Comparison of ENCODE assay signal across 21 cellular contexts in genomic region chr13:39875111-39875510, GRCh38.
A peak's percentile ranks its signal among the peaks of the same experiment; 100 is the strongest.
DNase-seq lines count a peak whose midpoint lies in the region; ATAC-seq and TF ChIP-seq lines count a peak whose summit lies in the region.
"Had no signal": no experiment of that assay in that cellular context is flagged by ENCODE, and none has a peak within 500 bp of the region (broad histone marks: within the 10 kb centered on the region; RNA-seq: fewer than 3 reads in every experiment).

No MANE protein-coding gene starts in this region.

- in situ Hi-C loops in Panc1 (cut with HindIII; ENCODE audit: low pct_unique_long_range_greater_than_20kb, low sequenced_read_pairs) = no loop called here

- ATAC-seq in Panc1 = peak; percentile 44
- ATAC-seq in GM21786 (IDR thresholded peaks at IDR 0.05; ENCODE audit: unreplicated experiment) = no peak
- ATAC-seq in GM19467 (IDR thresholded peaks at IDR 0.05; ENCODE audit: unreplicated experiment) = no peak
- ATAC-seq: stimulated activated memory B cell treated with anti-CD40 and anti-IgM and Interleukin-4, amounts not matched to agents 10 μg/mL and 1 μg/mL and 100 μg/mL, for 72 hours had no signal

- H3K36me3 Mint-ChIP-seq in mesothelial cell of epicardium = no peaks in the 10 kb centered on the region
- H3K36me3 Mint-ChIP-seq: activated naive CD8-positive, alpha-beta T cell; brain; immature natural killer cell; stimulated activated memory B cell treated with anti-CD40 and anti-IgM and Interleukin-4, amounts not matched to agents 10 μg/mL and 1 μg/mL and 100 μg/mL, for 72 hours had no signal

- H3K9me3 Mint-ChIP-seq in mesothelial cell of epicardium = peaks cover 5% of the 10 kb centered on the region
- H3K9me3 Mint-ChIP-seq: CD4-positive, CD25-positive, alpha-beta regulatory T cell; immature natural killer cell; stimulated activated memory B cell treated with anti-CD40 and anti-IgM and Interleukin-4, amounts not matched to agents 10 μg/mL and 1 μg/mL and 100 μg/mL, for 72 hours; T-helper 2 cell treated with Interferon-gamma antibody and Interleukin-4, amounts not matched to agents 5 μg/mL and 100 μg/mL, for 36 hours had no signal

- no peak for TF ChIP-seq POLR2A in esophagus squamous epithelium (IDR thresholded peaks at IDR 0.05)

- TF ChIP-seq CTCF in Panc1 (IDR thresholded peaks at IDR 0.05) = no peak
- no peak for TF ChIP-seq CTCF in esophagus squamous epithelium (IDR thresholded peaks at IDR 0.05)
- TF ChIP-seq CTCF in mesothelial cell of epicardium (IDR thresholded peaks at IDR 0.05; ENCODE audit: unreplicated experiment) = no peak

- H3K9me3 ChIP-seq in Panc1 (ENCODE audit: control insufficient read depth, insufficient read depth, low read depth, low read length) (no peaks in the 10 kb centered on the region), esophagus squamous epithelium (no peaks in the 10 kb centered on the region)
- H3K9me3 ChIP-seq: suprapubic skin had no signal

- no peak overlapping the region for H3K4me3 Mint-ChIP-seq in mesothelial cell of epicardium
- H3K4me3 Mint-ChIP-seq: activated naive CD8-positive, alpha-beta T cell; brain; CD4-positive, CD25-positive, alpha-beta regulatory T cell; immature natural killer cell; stimulated activated memory B cell treated with anti-CD40 and anti-IgM and Interleukin-4, amounts not matched to agents 10 μg/mL and 1 μg/mL and 100 μg/mL, for 72 hours; T-helper 2 cell treated with Interferon-gamma antibody and Interleukin-4, amounts not matched to agents 5 μg/mL and 100 μg/mL, for 36 hours had no signal

- BruUV-seq in Panc1 (replicated peaks; lab: Mats Ljungman, UMichigan) = no TSS peak

- POLR2A ChIA-PET in Panc1 (lab: Charles Lee) = no interaction called here

- no peaks in the 10 kb centered on the region for H3K36me3 ChIP-seq in Panc1 (ENCODE audit: control insufficient read depth, insufficient read depth, low read length)
- H3K36me3 ChIP-seq in esophagus squamous epithelium = no peaks in the 10 kb centered on the region
- H3K36me3 ChIP-seq: suprapubic skin, WERI-Rb-1 had no signal

- H3K27me3 ChIP-seq in Panc1 (ENCODE audit: control insufficient read depth, insufficient read depth, low read length) (no peaks in the 10 kb centered on the region), esophagus squamous epithelium (no peaks in the 10 kb centered on the region)
- H3K27me3 ChIP-seq: hepatocyte, suprapubic skin had no signal

- H3K4me1 Mint-ChIP-seq in mesothelial cell of epicardium = peaks cover 9% of the 10 kb centered on the region
- H3K4me1 Mint-ChIP-seq: brain; CD4-positive, CD25-positive, alpha-beta regulatory T cell; immature natural killer cell; stimulated activated memory B cell treated with anti-CD40 and anti-IgM and Interleukin-4, amounts not matched to agents 10 μg/mL and 1 μg/mL and 100 μg/mL, for 72 hours had no signal

- peak overlapping the region; percentile 44 for H3K27ac ChIP-seq in Panc1 (ENCODE audit: low read length)
- peak overlapping the region in 3 of 4 donors; percentile 12 to 52 (median 22) for H3K27ac ChIP-seq in esophagus squamous epithelium
- H3K27ac ChIP-seq: hepatocyte, PC-9, suprapubic skin, WERI-Rb-1 had no signal

- 61 to 78% methylated on average over 1 of the region's 1 CpG for WGBS in esophagus squamous epithelium, 2 donors

- intact Hi-C loops in Panc1 (cut with micrococcal nuclease; ENCODE audit: unreplicated experiment) = no loop called here
- intact Hi-C loops in esophagus squamous epithelium (cut with DNase I) = no loop called here

- peak overlapping the region; percentile 66 for H3K27ac Mint-ChIP-seq in mesothelial cell of epicardium
- H3K27ac Mint-ChIP-seq: activated naive CD8-positive, alpha-beta T cell; brain; CD4-positive, CD25-positive, alpha-beta regulatory T cell; immature natural killer cell; stimulated activated memory B cell treated with anti-CD40 and anti-IgM and Interleukin-4, amounts not matched to agents 10 μg/mL and 1 μg/mL and 100 μg/mL, for 72 hours; T-helper 2 cell treated with Interferon-gamma antibody and Interleukin-4, amounts not matched to agents 5 μg/mL and 100 μg/mL, for 36 hours had no signal

- H3K4me1 ChIP-seq in Panc1 (ENCODE audit: control insufficient read depth, insufficient read depth, low read length) (peaks cover 7% of the 10 kb centered on the region), esophagus squamous epithelium (peaks cover 0 to 31% (median 7%) of the 10 kb centered on the region in 3 donors)

- H3K27me3 Mint-ChIP-seq in mesothelial cell of epicardium (ENCODE audit: low read depth) = no peaks in the 10 kb centered on the region
- H3K27me3 Mint-ChIP-seq: brain had no signal

- CTCF ChIA-PET in Panc1 (lab: Charles Lee) = interaction anchor here (0.5 kb wide), 1 partner anchor 769 kb away, joined by 5 read pairs; no protein-coding TSS in a partner anchor

- DNase-seq in AG20443 (ENCODE audit: low spot score) (peak; percentile 22), Panc1 (ENCODE audit: low read depth, low spot score) (no peak), esophagus squamous epithelium (lab: John Stamatoyannopoulos, UW) (no peak), mesothelial cell of epicardium (ENCODE audit: low spot score in 2 of 2, unreplicated experiment in 2 of 2) (no peak), NCI-H1048 (lab: John Stamatoyannopoulos, UW) (no peak), NCI-H345 treated with DMSO at 0.1 percent for 48 hours (lab: John Stamatoyannopoulos, UW; ENCODE audit: unreplicated experiment) (no peak)
- DNase-seq: CD4-positive, CD25-positive, alpha-beta regulatory T cell; effector memory CD4-positive, alpha-beta T cell; immature natural killer cell; NCI-H2029; PC-9; stimulated activated CD4-positive, alpha-beta T cell treated with anti-CD3 and anti-CD28 coated beads, Interleukin-1b, Interleukin-23, amount 100 ng/mL, for 48 hours; WERI-Rb-1 had no signal

- H3K4me3 ChIP-seq in Panc1 (ENCODE audit: low read depth in 2 of 2, low read length in 2 of 2) (no peak overlapping the region), esophagus squamous epithelium (no peak overlapping the region)
- H3K4me3 ChIP-seq: hepatocyte, PC-9, suprapubic skin had no signal
